Comparison of ENCODE assay signal across 21 cellular contexts in genomic region chr1:192954705-192955265, GRCh38.
A peak's percentile ranks its signal among the peaks of the same experiment; 100 is the strongest.
DNase-seq lines count a peak whose midpoint lies in the region; ATAC-seq, FAIRE-seq and TF ChIP-seq lines count a peak whose summit lies in the region.
"Had no signal": no experiment of that assay in that cellular context is flagged by ENCODE, and none has a peak within 500 bp of the region (broad histone marks: within the 10 kb centered on the region; RNA-seq: fewer than 3 reads in every experiment).

No MANE protein-coding gene starts in this region.

- H3K9ac ChIP-seq in HepG2 (ENCODE audit: insufficient read depth, low read depth, low read length), result no peak overlapping the region
- H3K9ac ChIP-seq in neuronal stem cell (ENCODE audit: low read depth, low read length, poor library complexity), result no peak overlapping the region

- no peak for FAIRE-seq in HepG2 (lab: Jason Lieb, UNC)
- FAIRE-seq: HTR-8/SVneo, islet of Langerhans had no signal

- WGBS in HepG2 (ENCODE audit: low lambda C conversion rate), result 66% methylated on average over 7 of the region's 7 CpGs
- 77% methylated on average over 6 of the region's 7 CpGs for WGBS in right lobe of liver (ENCODE audit: insufficient coverage, low coverage, low lambda C conversion rate, missing lambda C conversion rate)
- WGBS in neuronal stem cell (ENCODE audit: extremely low coverage in 2 of 2, insufficient read length in 2 of 2, insufficient replicate concordance in 1 of 2), 2 donors, result no CpG with 5 or more reads among the region's 7 CpGs

- no peaks in the 10 kb centered on the region for H3K27me3 Mint-ChIP-seq in T-helper 17 cell

- H3K27me3 ChIP-seq in HepG2 (ENCODE audit: control insufficient read depth in 1 of 2, insufficient read depth in 2 of 2, low read length in 2 of 2) (no peaks in the 10 kb centered on the region), right lobe of liver (no peaks in the 10 kb centered on the region), neuronal stem cell (ENCODE audit: control insufficient read depth in 3 of 3, insufficient read depth in 3 of 3, low read depth in 1 of 3, low read length in 3 of 3) (no peaks in the 10 kb centered on the region)
- H3K27me3 ChIP-seq: heart left ventricle, tibial nerve had no signal

- no peaks in the 10 kb centered on the region for H3K4me1 Mint-ChIP-seq in T-helper 17 cell

- no peak overlapping the region for H3K4me3 Mint-ChIP-seq in T-helper 17 cell
- H3K4me3 Mint-ChIP-seq: memory B cell, natural killer cell had no signal

- CTCF ChIA-PET in HepG2 (lab: Yijun Ruan, JAX; ENCODE audit: low intra/inter-chr PET ratio, low total read pairs), result no interaction called here

- no peaks in the 10 kb centered on the region for H4K20me1 ChIP-seq in HepG2 (ENCODE audit: insufficient read depth, low read length)

- H2AFZ ChIP-seq in HepG2 (ENCODE audit: low read length) (no peak overlapping the region), neuronal stem cell (ENCODE audit: low read length) (no peak overlapping the region)

- no peak for DNase-seq in HepG2 (ENCODE audit: low spot score)
- no peak for DNase-seq in right lobe of liver
- no peak for DNase-seq in T-helper 17 cell
- peak; percentile 12 for DNase-seq in iris pigment epithelial cell (ENCODE audit: low read depth)
- no peak for DNase-seq in neuronal stem cell (ENCODE audit: low spot score)
- DNase-seq: activated CD4-positive, alpha-beta T cell treated with anti-CD3 and anti-CD28 coated beads, Interleukin-2, amount 50 U/mL, for 4 hours; activated naive CD4-positive, alpha-beta T cell; amygdala; effector memory CD4-positive, alpha-beta T cell; natural killer cell; NCI-H187 treated with DMSO at 0.1 percent for 48 hours; NCI-H446 treated with DMSO at 0.1 percent for 48 hours; stimulated activated naive CD8-positive, alpha-beta T cell treated with anti-CD3 and anti-CD28 coated beads, Interleukin-15, Interleukin-2, amounts not matched to agents 100 U/mL and 50 U/mL, for 24 hours; WERI-Rb-1 had no signal

- no peak overlapping the region for H3K14ac ChIP-seq in neuronal stem cell (ENCODE audit: low read length)

- in situ Hi-C loops in HepG2 (cut with HindIII; ENCODE audit: extremely low pct_ligation_motif_present, low pct_unique_long_range_greater_than_20kb), result no loop called here

- no peak overlapping the region for H2BK12ac ChIP-seq in neuronal stem cell (ENCODE audit: low read length)

- H3K9me3 ChIP-seq in HepG2 (ENCODE audit: low read length) (no peaks in the 10 kb centered on the region), right lobe of liver (no peaks in the 10 kb centered on the region), T-helper 17 cell (ENCODE audit: control insufficient read depth, low read length, poor library complexity, severe bottlenecking) (no peaks in the 10 kb centered on the region), neuronal stem cell (replicated peaks in 1 of 2; ENCODE audit: control insufficient read depth in 2 of 2, insufficient read depth in 1 of 2, low read depth in 1 of 2, low read length in 2 of 2) (no peaks in the 10 kb centered on the region)
- H3K9me3 ChIP-seq: heart left ventricle, tibial nerve had no signal

- H3K36me3 Mint-ChIP-seq in T-helper 17 cell (ENCODE audit: low read depth), result no peaks in the 10 kb centered on the region

- TF ChIP-seq CTCF in HepG2 (CRISPR knock-in tag; IDR thresholded peaks at IDR 0.05) (no peak), right lobe of liver (IDR thresholded peaks at IDR 0.05) (no peak)

- no peak overlapping the region for H2BK5ac ChIP-seq in neuronal stem cell (ENCODE audit: low read length)

- no peaks in the 10 kb centered on the region for H3K36me3 ChIP-seq in HepG2 (replicated peaks in 1 of 2; ENCODE audit: control insufficient read depth in 1 of 2, insufficient read depth in 2 of 2, low read length in 2 of 2)
- H3K36me3 ChIP-seq in right lobe of liver, result no peaks in the 10 kb centered on the region
- H3K36me3 ChIP-seq in neuronal stem cell (replicated peaks in 1 of 2; ENCODE audit: control insufficient read depth in 2 of 2, insufficient read depth in 2 of 2, low read length in 2 of 2), result no peaks in the 10 kb centered on the region
- H3K36me3 ChIP-seq: heart left ventricle, tibial nerve, WERI-Rb-1 had no signal

- H3K4ac ChIP-seq in neuronal stem cell (ENCODE audit: low read length), result no peak overlapping the region

- ATAC-seq in HepG2 (no peak), right lobe of liver (no peak), T-helper 17 cell (peak; percentile 28), HG03469 (IDR thresholded peaks at IDR 0.05; ENCODE audit: unreplicated experiment) (no peak), HG03196 (IDR thresholded peaks at IDR 0.05; ENCODE audit: unreplicated experiment) (no peak)
- ATAC-seq: heart left ventricle; stimulated activated naive CD8-positive, alpha-beta T cell treated with anti-CD3 and anti-CD28 coated beads, Interleukin-15, Interleukin-2, amounts not matched to agents 100 U/mL and 50 U/mL, for 24 hours had no signal

- H3K27ac ChIP-seq in HepG2 (ENCODE audit: extremely low read length, insufficient read depth, low read length) (no peak overlapping the region), right lobe of liver (no peak overlapping the region), neuronal stem cell (replicated peaks; ENCODE audit: low read length) (no peak overlapping the region)
- H3K27ac ChIP-seq: heart left ventricle, tibial nerve, WERI-Rb-1 had no signal

- no peaks in the 10 kb centered on the region for H3K79me1 ChIP-seq in neuronal stem cell (ENCODE audit: low read depth, low read length)

- no peak for TF ChIP-seq EP300 in HepG2 (IDR thresholded peaks at IDR 0.05; ENCODE audit: low read depth in 2 of 2, low read length in 2 of 2)
- TF ChIP-seq EP300 in HepG2 (CRISPR knock-in tag; IDR thresholded peaks at IDR 0.05; ENCODE audit: borderline replicate concordance), result no peak

- BruUV-seq in HepG2 (replicated peaks; lab: Mats Ljungman, UMichigan), result no TSS peak

- no peak overlapping the region for H4K91ac ChIP-seq in neuronal stem cell (ENCODE audit: low read depth, low read length, poor library complexity)

- no peak overlapping the region for H2BK15ac ChIP-seq in neuronal stem cell (ENCODE audit: low read length)

- no peak overlapping the region for H4K8ac ChIP-seq in neuronal stem cell (ENCODE audit: low read depth, low read length)

- H3K79me2 ChIP-seq in HepG2 (ENCODE audit: insufficient read depth, low read length), result no peaks in the 10 kb centered on the region

- H3K27ac Mint-ChIP-seq in T-helper 17 cell, result no peak overlapping the region
- H3K27ac Mint-ChIP-seq: memory B cell, natural killer cell had no signal

- no peak for TF ChIP-seq POLR2A in HepG2 (IDR thresholded peaks at IDR 0.05; ENCODE audit: insufficient read depth in 1 of 2, low read depth in 2 of 2, low read length in 2 of 2)
- TF ChIP-seq POLR2A in right lobe of liver (IDR thresholded peaks at IDR 0.05), result no peak

- intact Hi-C loops in HepG2 (cut with micrococcal nuclease; ENCODE audit: unreplicated experiment) (no loop called here), right lobe of liver (cut with DNase I) (no loop called here)

- no peak overlapping the region for H3K18ac ChIP-seq in neuronal stem cell (ENCODE audit: low read length)

- H2AK5ac ChIP-seq in neuronal stem cell (ENCODE audit: low read depth, low read length), result no peak overlapping the region

- H3K4me3 ChIP-seq in HepG2 (replicated peaks in 1 of 3; ENCODE audit: insufficient read depth in 1 of 3, low read depth in 2 of 3, low read length in 3 of 3) (no peak overlapping the region), right lobe of liver (no peak overlapping the region), neuronal stem cell (ENCODE audit: low read length in 2 of 2) (no peak overlapping the region)
- H3K4me3 ChIP-seq: heart left ventricle, tibial nerve had no signal

- POLR2A ChIA-PET in HepG2 (lab: Yijun Ruan, JAX), result no interaction called here

- no peak overlapping the region for H3K4me2 ChIP-seq in HepG2 (ENCODE audit: low read depth, low read length)
- H3K4me2 ChIP-seq in neuronal stem cell (ENCODE audit: insufficient read depth, low read length, poor library complexity, severe bottlenecking), result no peak overlapping the region

- no peak for TF ChIP-seq RAD21 in HepG2 (CRISPR knock-in tag; IDR thresholded peaks at IDR 0.05)

- no peaks in the 10 kb centered on the region for H3K4me1 ChIP-seq in HepG2 (ENCODE audit: insufficient read depth, low read length)
- H3K4me1 ChIP-seq in right lobe of liver, result no peaks in the 10 kb centered on the region
- H3K4me1 ChIP-seq in neuronal stem cell (ENCODE audit: control insufficient read depth in 2 of 2, insufficient read depth in 1 of 2, low read depth in 1 of 2, low read length in 2 of 2), result no peaks in the 10 kb centered on the region
- H3K4me1 ChIP-seq: tibial nerve had no signal

- H3K23ac ChIP-seq in neuronal stem cell (ENCODE audit: low read depth, low read length, poor library complexity), result no peak overlapping the region

- H2BK120ac ChIP-seq in neuronal stem cell (ENCODE audit: low read depth, low read length), result no peak overlapping the region

TF ChIP-seq in HepG2, 621 proteins besides CTCF, POLR2A, EP300 and RAD21:
- TF ChIP-seq CEBPB (IDR thresholded peaks at IDR 0.05; ENCODE audit: borderline replicate concordance, low read depth, low read length) (0 out of 2 replicates have a peak, but pooled peaks have one; percentile 6), HNRNPUL1 (IDR thresholded peaks at IDR 0.05; ENCODE audit: low read depth, low read length) (no peak)
